7 cellular contexts compared by ENCODE assay signal in genomic region chr14:21382886-21383847, GRCh38. TPM values are rescaled to one million over a fixed set of nuclear protein-coding genes. Genes with fewer than 3 reads are reported as not detected.
DNase-seq lines count a peak whose midpoint lies in the region; ATAC-seq and TF ChIP-seq lines count a peak whose summit lies in the region.

No MANE protein-coding gene starts in this region.

- H2BK5ac ChIP-seq in trophoblast cell (ENCODE audit: low read depth, low read length, poor library complexity): peak overlapping the region; percentile 87

- TF ChIP-seq CTCF in upper lobe of left lung (IDR thresholded peaks at IDR 0.05): no peak

- H3K9me3 ChIP-seq in trophoblast cell (ENCODE audit: insufficient read depth, low read depth, low read length) (no peaks in the 10 kb centered on the region), upper lobe of left lung (no peaks in the 10 kb centered on the region)

- peak overlapping the region; percentile 26 for H2BK120ac ChIP-seq in trophoblast cell (ENCODE audit: insufficient read depth, low read length, poor library complexity)

- H3K79me1 ChIP-seq in trophoblast cell (ENCODE audit: low read length): peaks cover 9% of the 10 kb centered on the region

- H2AFZ ChIP-seq in trophoblast cell (ENCODE audit: insufficient read depth, low read length, poor library complexity): peak overlapping the region; percentile 94

- peak; percentile 53 for DNase-seq in SK-MEL-5 (ENCODE audit: low read depth, low spot score)
- peak; percentile 53 to 75 for DNase-seq in activated naive CD4-positive, alpha-beta T cell treated with anti-CD3 and anti-CD28 coated beads, Interleukin-2, amount 50 U/mL, for 72 hours (ENCODE audit: low spot score in 2 of 2)
- peak in 34 of 42 donors; percentile 6 to 66 (median 31) for DNase-seq in head of caudate nucleus
- DNase-seq in trophoblast cell: peak; percentile 17 to 55
- peak in 1 of 2 donors; percentile 45 for DNase-seq in upper lobe of left lung

- peak overlapping the region; percentile 55 for H3K18ac ChIP-seq in trophoblast cell (ENCODE audit: low read length)

- H3K27me3 ChIP-seq in trophoblast cell (ENCODE audit: insufficient read depth, low read length) (no peaks in the 10 kb centered on the region), upper lobe of left lung (no peaks in the 10 kb centered on the region)

- WGBS in trophoblast cell (ENCODE audit: extremely low coverage, insufficient coverage, insufficient read length): no CpG with 5 or more reads among the region's 39 CpGs
- WGBS in upper lobe of left lung, 2 donors: 0% methylated on average over 39 of the region's 39 CpGs

- H4K8ac ChIP-seq in trophoblast cell (ENCODE audit: low read depth, low read length): peak overlapping the region; percentile 96

- H3K4me2 ChIP-seq in trophoblast cell (ENCODE audit: low read length): peak overlapping the region; percentile 95

- intact Hi-C loops in head of caudate nucleus (cut with DNase I): loop anchor here (5.0 to 10.0 kb wide), 2 partner anchors 52 to 116 kb away; partner anchors contain the start of gene HNRNPC

- no peaks in the 10 kb centered on the region for H3K9me3 Mint-ChIP-seq in activated naive CD4-positive, alpha-beta T cell treated with anti-CD3 and anti-CD28 coated beads, Interleukin-2, amount 50 U/mL, for 72 hours

- peak overlapping the region; percentile 31 for H2AK5ac ChIP-seq in trophoblast cell (ENCODE audit: low read length)

- no peak overlapping the region for H3K23ac ChIP-seq in trophoblast cell (ENCODE audit: low read length)

- peak overlapping the region; percentile 93 for H3K4ac ChIP-seq in trophoblast cell (ENCODE audit: low read depth, low read length)

- peak overlapping the region; percentile 69 for H4K91ac ChIP-seq in trophoblast cell (ENCODE audit: low read depth, low read length)

- H3K9ac ChIP-seq in trophoblast cell (ENCODE audit: low read length): peak overlapping the region; percentile 65

- peak overlapping the region; percentile 93 for H3K4me3 ChIP-seq in trophoblast cell (ENCODE audit: low read depth, low read length)
- H3K4me3 ChIP-seq in upper lobe of left lung: peak overlapping the region; percentile 60 to 95 (median 80)

- peak; percentile 37 for ATAC-seq in GM18498 (IDR thresholded peaks at IDR 0.05; ENCODE audit: unreplicated experiment)
- ATAC-seq in activated naive CD4-positive, alpha-beta T cell treated with anti-CD3 and anti-CD28 coated beads, Interleukin-2, amount 50 U/mL, for 72 hours: peak; percentile 43 to 64
- ATAC-seq in upper lobe of left lung (ENCODE audit: low FRiP score in 2 of 2): peak; percentile 65 to 73

- no peak for TF ChIP-seq RAD21 in Ishikawa (IDR thresholded peaks at IDR 0.05; ENCODE audit: low read depth)

- H3K36me3 Mint-ChIP-seq in activated naive CD4-positive, alpha-beta T cell treated with anti-CD3 and anti-CD28 coated beads, Interleukin-2, amount 50 U/mL, for 72 hours: peaks cover 27 to 33% of the 10 kb centered on the region in 2 donors

- H2BK12ac ChIP-seq in trophoblast cell (ENCODE audit: low read length): no peak overlapping the region

- H3K4me1 ChIP-seq in trophoblast cell (ENCODE audit: control insufficient read depth in 1 of 2, insufficient read depth in 2 of 2, low read length in 2 of 2): no peaks in the 10 kb centered on the region
- H3K4me1 ChIP-seq in upper lobe of left lung: peaks cover 19 to 29% (median 24%) of the 10 kb centered on the region in 4 donors

- peaks cover 15% of the 10 kb centered on the region for H3K79me2 ChIP-seq in trophoblast cell (ENCODE audit: control insufficient read depth, insufficient read depth, low read length, poor library complexity)

- TF ChIP-seq EP300 in Ishikawa (IDR thresholded peaks at IDR 0.05; ENCODE audit: borderline replicate concordance) (no peak), upper lobe of left lung (IDR thresholded peaks at IDR 0.05) (no peak)

- H3K14ac ChIP-seq in trophoblast cell (ENCODE audit: low read length): peak overlapping the region; percentile 52

- peak overlapping the region; percentile 92 for H3K27ac ChIP-seq in trophoblast cell (ENCODE audit: low read depth, low read length)
- H3K27ac ChIP-seq in upper lobe of left lung: peak overlapping the region; percentile 89 to 95 (median 90)

- in situ Hi-C loops in SK-MEL-5 (cut with HindIII; ENCODE audit: low pct_unique_long_range_greater_than_20kb, low sequenced_read_pairs): no loop called here

- peak overlapping the region; percentile 93 for H4K12ac ChIP-seq in trophoblast cell (ENCODE audit: low read depth, low read length)

- H3K36me3 ChIP-seq in trophoblast cell (ENCODE audit: control insufficient read depth in 1 of 2, insufficient read depth in 2 of 2, low read length in 2 of 2) (peaks cover 11 to 17% of the 10 kb centered on the region in 2 experiments), upper lobe of left lung (peaks cover 0 to 23% (median 13%) of the 10 kb centered on the region in 4 donors)

- TF ChIP-seq POLR2A in upper lobe of left lung (IDR thresholded peaks at IDR 0.05): no peak

- peak overlapping the region; percentile 97 to 98 for H3K27ac Mint-ChIP-seq in activated naive CD4-positive, alpha-beta T cell treated with anti-CD3 and anti-CD28 coated beads, Interleukin-2, amount 50 U/mL, for 72 hours

TF ChIP-seq in Ishikawa, 13 proteins besides CTCF, POLR2A, EP300 and RAD21:
- no peak for TF ChIP-seq EGR1 (IDR thresholded peaks at IDR 0.05)
- peak; percentile 51 for TF ChIP-seq MAX (IDR thresholded peaks at IDR 0.05)
- no peak for TF ChIP-seq NFIC (IDR thresholded peaks at IDR 0.05)
- no peak for TF ChIP-seq TAF1 (IDR thresholded peaks at IDR 0.05; ENCODE audit: low read depth)
- TF ChIP-seq TCF12 (IDR thresholded peaks at IDR 0.05; ENCODE audit: low read depth): 0 out of 2 replicates have a peak, but pooled peaks have one; percentile 15
- TF ChIP-seq CREB1 (IDR thresholded peaks at IDR 0.05; ENCODE audit: low read depth): no peak
- no peak for TF ChIP-seq FOXM1 (IDR thresholded peaks at IDR 0.05; ENCODE audit: borderline replicate concordance, low read depth)
- TF ChIP-seq CEBPB (IDR thresholded peaks at IDR 0.05): no peak
- no peak for TF ChIP-seq ZBTB7A (IDR thresholded peaks at IDR 0.05; ENCODE audit: low read depth)
- no peak; the same call in 1 of the 2 replicates for TF ChIP-seq YY1 (IDR thresholded peaks at IDR 0.05; ENCODE audit: low read depth)
- TF ChIP-seq TEAD4 (IDR thresholded peaks at IDR 0.05): no peak
- TF ChIP-seq REST (IDR thresholded peaks at IDR 0.05; ENCODE audit: low read depth): no peak
- peak; percentile 33; the same call in 1 of the 2 replicates for TF ChIP-seq USF1 (IDR thresholded peaks at IDR 0.05)

RNA-seq across cellular contexts. Expression of gene SUPT16H, which starts 0.7 kb away (rescaled TPM):
- total RNA-seq in SK-MEL-5 (2014; rRNA removed; shearing (Covaris generic)): 72.1 and 84.3 TPM in 2 replicates
- 76.7 and 89.3 TPM in 2 replicates for polyA plus RNA-seq in SK-MEL-5 (2015; cell fraction: cytosol; rRNA removed)
- 102 and 107 TPM in 2 replicates for polyA plus RNA-seq in SK-MEL-5 (2015; cell fraction: nucleus; rRNA removed)
- total RNA-seq in activated naive CD4-positive, alpha-beta T cell treated with anti-CD3 and anti-CD28 coated beads, Interleukin-2, amount 50 U/mL, for 72 hours: 100 to 1,000 TPM; 161 to 172 TPM
- polyA plus RNA-seq in trophoblast cell (2013): 68.9 and 73.1 TPM in 2 replicates
- 10 to 100 TPM; 20.1 to 52.0 (median 47.3) TPM for total RNA-seq in upper lobe of left lung
